In the genomic region with DNA sequence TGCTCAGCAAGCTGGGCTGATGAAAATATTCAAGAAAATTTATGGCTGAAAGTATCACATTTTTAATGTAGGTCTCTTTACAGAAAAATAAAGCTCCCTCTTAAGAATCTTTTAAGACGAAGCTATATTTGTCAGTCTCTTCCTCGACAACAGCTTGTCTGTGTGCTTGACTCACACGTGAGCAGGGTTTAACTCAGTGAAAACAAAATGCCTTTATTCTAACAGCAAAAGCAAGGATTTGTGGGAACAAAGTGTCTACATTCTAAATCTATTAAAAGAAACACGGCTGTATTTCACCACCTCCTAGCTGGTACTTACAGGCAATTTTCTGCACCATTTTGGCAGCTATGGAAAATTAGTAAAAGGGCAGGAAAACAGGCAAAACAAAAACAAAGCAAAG, we compare ENCODE assay signal across 30 cellular contexts.
DNase-seq lines count a peak whose midpoint lies in the region; ATAC-seq and TF ChIP-seq lines count a peak whose summit lies in the region.
"Had no signal": no experiment of that assay in that cellular context is flagged by ENCODE, and none has a peak within 500 bp of the region (broad histone marks: within the 10 kb centered on the region; RNA-seq: fewer than 3 reads in every experiment).

No MANE protein-coding gene starts in this region.

- no peaks in the 10 kb centered on the region for H3K9me3 Mint-ChIP-seq in chondrocyte (ENCODE audit: low read depth)
- H3K9me3 Mint-ChIP-seq: activated CD8-positive, alpha-beta T cell treated with anti-CD3 and anti-CD28 coated beads for 36 hours; activated naive CD4-positive, alpha-beta T cell treated with anti-CD3 and anti-CD28 coated beads, Interleukin-2, amount 50 U/mL, for 24 hours; activated T-helper 2 cell treated with anti-CD3 and anti-CD28 coated beads, Interferon-gamma antibody, Interleukin-2, Interleukin-4, amounts not matched to agents 10 μg/mL and 5 μg/mL and 100 μg/mL, durations not matched to agents 14 hours and 24 hours and 36 hours; central memory CD8-positive, alpha-beta T cell; memory B cell had no signal

- no peak overlapping the region for H3K4me3 Mint-ChIP-seq in chondrocyte (ENCODE audit: unreplicated experiment)
- H3K4me3 Mint-ChIP-seq: activated CD4-positive, alpha-beta T cell treated with anti-CD3 and anti-CD28 coated beads for 36 hours; activated CD8-positive, alpha-beta T cell treated with anti-CD3 and anti-CD28 coated beads for 36 hours; activated naive CD4-positive, alpha-beta T cell treated with anti-CD3 and anti-CD28 coated beads, Interleukin-2, amount 50 U/mL, for 24 hours; central memory CD8-positive, alpha-beta T cell; memory B cell had no signal

- no peaks in the 10 kb centered on the region for H3K4me1 ChIP-seq in mucosa of descending colon (ENCODE audit: low read depth)
- H3K4me1 ChIP-seq: ascending aorta; BLaER1 treated with 17β-estradiol and CSF1 and Interleukin-3, amounts not matched to agents 10 nM and 100 nM; gastroesophageal sphincter; prostate gland; sigmoid colon; upper lobe of left lung had no signal

- H3K36me3 ChIP-seq in mucosa of descending colon (ENCODE audit: low read depth), result no peaks in the 10 kb centered on the region
- H3K36me3 ChIP-seq: prostate gland, sigmoid colon, upper lobe of left lung had no signal

- TF ChIP-seq CTCF in chondrocyte (IDR thresholded peaks at IDR 0.05), result no peak
- no peak for TF ChIP-seq CTCF in mucosa of descending colon (IDR thresholded peaks at IDR 0.05)

- peak overlapping the region; percentile 52 for H3K27ac Mint-ChIP-seq in chondrocyte (ENCODE audit: unreplicated experiment)
- H3K27ac Mint-ChIP-seq: activated CD4-positive, alpha-beta T cell treated with anti-CD3 and anti-CD28 coated beads for 36 hours; activated CD8-positive, alpha-beta T cell treated with anti-CD3 and anti-CD28 coated beads for 36 hours; activated naive CD4-positive, alpha-beta T cell treated with anti-CD3 and anti-CD28 coated beads, Interleukin-2, amount 50 U/mL, for 24 hours; activated T-helper 2 cell treated with anti-CD3 and anti-CD28 coated beads, Interferon-gamma antibody, Interleukin-2, Interleukin-4, amounts not matched to agents 10 μg/mL and 5 μg/mL and 100 μg/mL, durations not matched to agents 14 hours and 24 hours and 36 hours; memory B cell had no signal

- H3K4me1 Mint-ChIP-seq in chondrocyte (ENCODE audit: low read depth), result peaks cover 32% of the 10 kb centered on the region
- H3K4me1 Mint-ChIP-seq: memory B cell had no signal

- no peak for ATAC-seq in mucosa of descending colon
- ATAC-seq: activated CD4-positive, alpha-beta T cell treated with anti-CD3 and anti-CD28 coated beads for 36 hours; activated CD8-positive, alpha-beta T cell treated with anti-CD3 and anti-CD28 coated beads for 36 hours; gastroesophageal sphincter; left colon had no signal

- no peak overlapping the region for H3K4me3 ChIP-seq in mucosa of descending colon
- H3K4me3 ChIP-seq: ascending aorta; BLaER1 treated with 17β-estradiol and CSF1 and Interleukin-3, amounts not matched to agents 10 nM and 100 nM; gastroesophageal sphincter; prostate gland; sigmoid colon; upper lobe of left lung had no signal

- intact Hi-C loops in mucosa of descending colon (cut with DNase I, micrococcal nuclease), result no loop called here

- H3K27me3 Mint-ChIP-seq in chondrocyte (ENCODE audit: low read depth), result no peaks in the 10 kb centered on the region
- H3K27me3 Mint-ChIP-seq: activated CD4-positive, alpha-beta T cell treated with anti-CD3 and anti-CD28 coated beads for 36 hours; activated CD8-positive, alpha-beta T cell treated with anti-CD3 and anti-CD28 coated beads for 36 hours; activated naive CD4-positive, alpha-beta T cell treated with anti-CD3 and anti-CD28 coated beads, Interleukin-2, amount 50 U/mL, for 24 hours; central memory CD8-positive, alpha-beta T cell; memory B cell had no signal

- DNase-seq in SK-MEL-5 (ENCODE audit: low read depth, low spot score) (peak; percentile 88), chondrocyte (ENCODE audit: low spot score) (no peak), medulla oblongata (ENCODE audit: extremely low spot score) (peak; percentile 35), superior temporal gyrus (ENCODE audit: extremely low spot score) (peak; percentile 80), mucosa of descending colon (no peak), T1000 (lab: John Stamatoyannopoulos, UW) (no peak), NOMO-1 (lab: John Stamatoyannopoulos, UW; ENCODE audit: unreplicated experiment in 2 of 2) (no peak)
- DNase-seq: activated CD4-positive, alpha-beta T cell treated with anti-CD3 and anti-CD28 coated beads for 36 hours; activated CD8-positive, alpha-beta memory T cell treated with anti-CD3 and anti-CD28 coated beads, Interleukin-2, amount 50 U/mL, for 48 hours; activated CD8-positive, alpha-beta T cell treated with anti-CD3 and anti-CD28 coated beads for 36 hours; DMS79; HCEC 1CT; Kasumi-1; left colon; MV-4-11; NCI-H1436 treated with DMSO at 0.1 percent for 48 hours; NCI-H226; SIG-M5; sigmoid colon; stimulated activated CD4-positive, alpha-beta T cell treated with anti-CD3 and anti-CD28 coated beads, Interleukin-4, amount 100 ng/mL, for 1 hour; SW 1271; upper lobe of left lung had no signal

- H3K9me3 ChIP-seq in mucosa of descending colon, result no peaks in the 10 kb centered on the region
- H3K9me3 ChIP-seq: ascending aorta; BLaER1 treated with 17β-estradiol and CSF1 and Interleukin-3, amounts not matched to agents 10 nM and 100 nM; gastroesophageal sphincter; prostate gland; sigmoid colon; upper lobe of left lung had no signal

- peaks cover 2% of the 10 kb centered on the region for H3K36me3 Mint-ChIP-seq in chondrocyte (ENCODE audit: low read depth)
- H3K36me3 Mint-ChIP-seq: activated naive CD4-positive, alpha-beta T cell treated with anti-CD3 and anti-CD28 coated beads, Interleukin-2, amount 50 U/mL, for 24 hours had no signal

- in situ Hi-C loops in SK-MEL-5 (cut with HindIII; ENCODE audit: low pct_unique_long_range_greater_than_20kb, low sequenced_read_pairs), result no loop called here

Comparison
In these comparisons a context has a peak if more than half of its experiments do, and no peak if none do; other contexts are left out.
1. DNase-seq: peak in SK-MEL-5 (single experiment), medulla oblongata (single experiment) and superior temporal gyrus (single experiment); none in chondrocyte (single experiment), mucosa of descending colon (0 of 3), T1000 (single experiment) and NOMO-1 (0 of 2).